Comparison of ENCODE assay signal across 1 cellular context in genomic region chr12:24084800-24085199, GRCh38.
TF ChIP-seq lines count a peak whose summit lies in the region.

No MANE protein-coding gene starts in this region.

TF ChIP-seq in HepG2, 621 proteins besides CTCF, POLR2A, EP300 and RAD21 (continued from another document):
- TF ChIP-seq, protein P1, sequence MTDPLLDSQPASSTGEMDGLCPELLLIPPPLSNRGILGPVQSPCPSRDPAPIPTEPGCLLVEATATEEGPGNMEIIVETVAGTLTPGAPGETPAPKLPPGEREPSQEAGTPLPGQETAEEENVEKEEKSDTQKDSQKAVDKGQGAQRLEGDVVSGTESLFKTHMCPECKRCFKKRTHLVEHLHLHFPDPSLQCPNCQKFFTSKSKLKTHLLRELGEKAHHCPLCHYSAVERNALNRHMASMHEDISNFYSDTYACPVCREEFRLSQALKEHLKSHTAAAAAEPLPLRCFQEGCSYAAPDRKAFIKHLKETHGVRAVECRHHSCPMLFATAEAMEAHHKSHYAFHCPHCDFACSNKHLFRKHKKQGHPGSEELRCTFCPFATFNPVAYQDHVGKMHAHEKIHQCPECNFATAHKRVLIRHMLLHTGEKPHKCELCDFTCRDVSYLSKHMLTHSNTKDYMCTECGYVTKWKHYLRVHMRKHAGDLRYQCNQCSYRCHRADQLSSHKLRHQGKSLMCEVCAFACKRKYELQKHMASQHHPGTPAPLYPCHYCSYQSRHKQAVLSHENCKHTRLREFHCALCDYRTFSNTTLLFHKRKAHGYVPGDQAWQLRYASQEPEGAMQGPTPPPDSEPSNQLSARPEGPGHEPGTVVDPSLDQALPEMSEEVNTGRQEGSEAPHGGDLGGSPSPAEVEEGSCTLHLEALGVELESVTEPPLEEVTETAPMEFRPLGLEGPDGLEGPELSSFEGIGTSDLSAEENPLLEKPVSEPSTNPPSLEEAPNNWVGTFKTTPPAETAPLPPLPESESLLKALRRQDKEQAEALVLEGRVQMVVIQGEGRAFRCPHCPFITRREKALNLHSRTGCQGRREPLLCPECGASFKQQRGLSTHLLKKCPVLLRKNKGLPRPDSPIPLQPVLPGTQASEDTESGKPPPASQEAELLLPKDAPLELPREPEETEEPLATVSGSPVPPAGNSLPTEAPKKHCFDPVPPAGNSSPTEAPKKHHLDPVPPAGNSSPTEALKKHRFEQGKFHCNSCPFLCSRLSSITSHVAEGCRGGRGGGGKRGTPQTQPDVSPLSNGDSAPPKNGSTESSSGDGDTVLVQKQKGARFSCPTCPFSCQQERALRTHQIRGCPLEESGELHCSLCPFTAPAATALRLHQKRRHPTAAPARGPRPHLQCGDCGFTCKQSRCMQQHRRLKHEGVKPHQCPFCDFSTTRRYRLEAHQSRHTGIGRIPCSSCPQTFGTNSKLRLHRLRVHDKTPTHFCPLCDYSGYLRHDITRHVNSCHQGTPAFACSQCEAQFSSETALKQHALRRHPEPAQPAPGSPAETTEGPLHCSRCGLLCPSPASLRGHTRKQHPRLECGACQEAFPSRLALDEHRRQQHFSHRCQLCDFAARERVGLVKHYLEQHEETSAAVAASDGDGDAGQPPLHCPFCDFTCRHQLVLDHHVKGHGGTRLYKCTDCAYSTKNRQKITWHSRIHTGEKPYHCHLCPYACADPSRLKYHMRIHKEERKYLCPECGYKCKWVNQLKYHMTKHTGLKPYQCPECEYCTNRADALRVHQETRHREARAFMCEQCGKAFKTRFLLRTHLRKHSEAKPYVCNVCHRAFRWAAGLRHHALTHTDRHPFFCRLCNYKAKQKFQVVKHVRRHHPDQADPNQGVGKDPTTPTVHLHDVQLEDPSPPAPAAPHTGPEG (CRISPR knock-in tag; IDR thresholded peaks at IDR 0.05), result no peak
- no peak for TF ChIP-seq PPARG (CRISPR knock-in tag; conservative IDR thresholded peaks at IDR 0.05)
- TF ChIP-seq ZMYM4 (CRISPR knock-in tag; IDR thresholded peaks at IDR 0.05), result no peak
- no peak for TF ChIP-seq ZNF292 (CRISPR knock-in tag; IDR thresholded peaks at IDR 0.05; ENCODE audit: borderline replicate concordance, low read depth)
- no peak for TF ChIP-seq FOXJ3 (CRISPR knock-in tag; IDR thresholded peaks at IDR 0.05; ENCODE audit: borderline replicate concordance)
- no peak for TF ChIP-seq ZNF7 (CRISPR knock-in tag; IDR thresholded peaks at IDR 0.05)
- TF ChIP-seq THAP7 (CRISPR knock-in tag; IDR thresholded peaks at IDR 0.05), result no peak
- TF ChIP-seq ZNF605 (CRISPR knock-in tag; IDR thresholded peaks at IDR 0.05), result no peak
- no peak for TF ChIP-seq PLSCR1 (CRISPR knock-in tag; IDR thresholded peaks at IDR 0.05; ENCODE audit: borderline replicate concordance)
- TF ChIP-seq ZNF10 (CRISPR knock-in tag; IDR thresholded peaks at IDR 0.05; ENCODE audit: borderline replicate concordance, low read depth), result no peak
- TF ChIP-seq, protein P2, sequence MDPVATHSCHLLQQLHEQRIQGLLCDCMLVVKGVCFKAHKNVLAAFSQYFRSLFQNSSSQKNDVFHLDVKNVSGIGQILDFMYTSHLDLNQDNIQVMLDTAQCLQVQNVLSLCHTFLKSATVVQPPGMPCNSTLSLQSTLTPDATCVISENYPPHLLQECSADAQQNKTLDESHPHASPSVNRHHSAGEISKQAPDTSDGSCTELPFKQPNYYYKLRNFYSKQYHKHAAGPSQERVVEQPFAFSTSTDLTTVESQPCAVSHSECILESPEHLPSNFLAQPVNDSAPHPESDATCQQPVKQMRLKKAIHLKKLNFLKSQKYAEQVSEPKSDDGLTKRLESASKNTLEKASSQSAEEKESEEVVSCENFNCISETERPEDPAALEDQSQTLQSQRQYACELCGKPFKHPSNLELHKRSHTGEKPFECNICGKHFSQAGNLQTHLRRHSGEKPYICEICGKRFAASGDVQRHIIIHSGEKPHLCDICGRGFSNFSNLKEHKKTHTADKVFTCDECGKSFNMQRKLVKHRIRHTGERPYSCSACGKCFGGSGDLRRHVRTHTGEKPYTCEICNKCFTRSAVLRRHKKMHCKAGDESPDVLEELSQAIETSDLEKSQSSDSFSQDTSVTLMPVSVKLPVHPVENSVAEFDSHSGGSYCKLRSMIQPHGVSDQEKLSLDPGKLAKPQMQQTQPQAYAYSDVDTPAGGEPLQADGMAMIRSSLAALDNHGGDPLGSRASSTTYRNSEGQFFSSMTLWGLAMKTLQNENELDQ (CRISPR knock-in tag; IDR thresholded peaks at IDR 0.05; ENCODE audit: borderline replicate concordance), result no peak
- TF ChIP-seq PBX2 (CRISPR knock-in tag; IDR thresholded peaks at IDR 0.05), result no peak
- TF ChIP-seq, protein P3, sequence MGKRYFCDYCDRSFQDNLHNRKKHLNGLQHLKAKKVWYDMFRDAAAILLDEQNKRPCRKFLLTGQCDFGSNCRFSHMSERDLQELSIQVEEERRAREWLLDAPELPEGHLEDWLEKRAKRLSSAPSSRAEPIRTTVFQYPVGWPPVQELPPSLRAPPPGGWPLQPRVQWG (CRISPR knock-in tag; IDR thresholded peaks at IDR 0.05; ENCODE audit: borderline replicate concordance, low read depth), result no peak
- no peak for TF ChIP-seq SOX13 (IDR thresholded peaks at IDR 0.05)
- TF ChIP-seq SOX13 (CRISPR knock-in tag; conservative IDR thresholded peaks at IDR 0.05 in 1 of 2, IDR thresholded peaks at IDR 0.05 in 1 of 2), result no peak
- no peak for TF ChIP-seq ZNF607 (CRISPR knock-in tag; IDR thresholded peaks at IDR 0.05; ENCODE audit: borderline replicate concordance)
